In genomic region chrX:69216911-69217310, GRCh38 we compare ENCODE assay signal across 18 cellular contexts.
"Had no signal": no experiment of that assay in that cellular context is flagged by ENCODE, and none has a peak within 500 bp of the region (broad histone marks: within the 10 kb centered on the region; RNA-seq: fewer than 3 reads in every experiment).

No MANE protein-coding gene starts in this region.

- H3K4me3 Mint-ChIP-seq: activated CD4-positive, alpha-beta T cell treated with anti-CD3 and anti-CD28 coated beads for 36 hours; activated CD8-positive, alpha-beta T cell treated with anti-CD3 and anti-CD28 coated beads, Interleukin-2, amount 10 ng/mL, durations not matched to agents 7 days and 5 days; immature natural killer cell; neural crest cell; stimulated activated memory B cell treated with anti-CD40 and anti-IgM and Interleukin-4, amounts not matched to agents 10 μg/mL and 1 μg/mL and 100 μg/mL, for 72 hours had no signal

- H3K9me3 Mint-ChIP-seq: immature natural killer cell; neural crest cell; stimulated activated memory B cell treated with anti-CD40 and anti-IgM and Interleukin-4, amounts not matched to agents 10 μg/mL and 1 μg/mL and 100 μg/mL, for 72 hours had no signal

- H3K36me3 ChIP-seq: ovary, suprapubic skin had no signal

- H3K27me3 ChIP-seq: ovary, suprapubic skin had no signal

- H3K36me3 Mint-ChIP-seq: immature natural killer cell; stimulated activated memory B cell treated with anti-CD40 and anti-IgM and Interleukin-4, amounts not matched to agents 10 μg/mL and 1 μg/mL and 100 μg/mL, for 72 hours had no signal

- H3K4me2 ChIP-seq: SK-N-SH, smooth muscle cell had no signal

- H3K27ac ChIP-seq: ovary, suprapubic skin, VCaP had no signal

- H3K4me3 ChIP-seq: ovary, smooth muscle cell, suprapubic skin had no signal

- H3K27ac Mint-ChIP-seq: activated CD4-positive, alpha-beta T cell treated with anti-CD3 and anti-CD28 coated beads for 36 hours; activated CD8-positive, alpha-beta T cell treated with anti-CD3 and anti-CD28 coated beads, Interleukin-2, amount 10 ng/mL, durations not matched to agents 7 days and 5 days; immature natural killer cell; stimulated activated memory B cell treated with anti-CD40 and anti-IgM and Interleukin-4, amounts not matched to agents 10 μg/mL and 1 μg/mL and 100 μg/mL, for 72 hours had no signal

- H3K9me3 ChIP-seq: ovary, SK-N-SH, suprapubic skin had no signal

- H3K4me1 Mint-ChIP-seq: activated CD4-positive, alpha-beta T cell treated with anti-CD3 and anti-CD28 coated beads for 36 hours; immature natural killer cell; stimulated activated memory B cell treated with anti-CD40 and anti-IgM and Interleukin-4, amounts not matched to agents 10 μg/mL and 1 μg/mL and 100 μg/mL, for 72 hours had no signal

- ATAC-seq: activated CD4-positive, alpha-beta T cell treated with anti-CD3 and anti-CD28 coated beads for 36 hours; activated CD8-positive, alpha-beta T cell treated with anti-CD3 and anti-CD28 coated beads, Interleukin-2, amount 10 ng/mL, durations not matched to agents 7 days and 5 days; left colon; stimulated activated memory B cell treated with anti-CD40 and anti-IgM and Interleukin-4, amounts not matched to agents 10 μg/mL and 1 μg/mL and 100 μg/mL, for 72 hours had no signal

- H3K27me3 Mint-ChIP-seq: activated CD4-positive, alpha-beta T cell treated with anti-CD3 and anti-CD28 coated beads for 36 hours; stimulated activated memory B cell treated with anti-CD40 and anti-IgM and Interleukin-4, amounts not matched to agents 10 μg/mL and 1 μg/mL and 100 μg/mL, for 72 hours had no signal

- DNase-seq: activated CD4-positive, alpha-beta T cell treated with anti-CD3 and anti-CD28 coated beads for 36 hours; activated CD8-positive, alpha-beta memory T cell treated with anti-CD3 and anti-CD28 coated beads, Interleukin-2, amount 50 U/mL, for 48 hours; activated CD8-positive, alpha-beta T cell treated with anti-CD3 and anti-CD28 coated beads, Interleukin-2, amount 10 ng/mL, durations not matched to agents 7 days and 5 days; caudate nucleus; cortex of kidney; effector memory CD4-positive, alpha-beta T cell; erythroblast; immature natural killer cell; left colon; mesendoderm; ovary; T-helper 1 cell had no signal

- H3K9ac ChIP-seq: SK-N-SH had no signal
